ENCODE assay signal across 14 cellular contexts in the genomic region with DNA sequence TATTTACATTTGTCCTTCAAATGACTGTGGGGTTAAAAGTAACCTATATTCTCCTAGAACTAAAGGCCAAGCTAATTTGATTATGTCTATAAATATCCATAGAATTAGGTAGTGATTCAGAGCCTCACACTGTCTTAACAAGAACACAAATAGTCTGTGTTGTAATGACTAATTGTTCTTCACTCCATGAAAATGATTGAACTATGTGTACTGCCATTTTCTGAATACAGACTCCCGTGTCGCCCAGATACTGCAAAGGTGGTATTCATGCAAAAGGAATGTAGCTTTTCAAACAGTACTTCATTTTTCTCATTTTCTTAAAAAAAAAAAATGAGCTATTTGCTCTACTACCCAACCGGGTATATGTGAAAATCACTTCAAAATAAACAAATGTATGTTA. TPM values are rescaled to one million over a fixed set of nuclear protein-coding genes. Genes with fewer than 3 reads are reported as not detected.
DNase-seq lines count a peak whose midpoint lies in the region; ATAC-seq and TF ChIP-seq lines count a peak whose summit lies in the region.
"Had no signal": no experiment of that assay in that cellular context is flagged by ENCODE, and none has a peak within 500 bp of the region (broad histone marks: within the 10 kb centered on the region; RNA-seq: fewer than 3 reads in every experiment).

No MANE protein-coding gene starts in this region.

- WGBS in GM23248 (ENCODE audit: low coverage in 1 of 2, low lambda C conversion rate in 2 of 2, missing lambda C conversion rate in 2 of 2), 2 experiments = 2 to 4% methylated on average over 3 of the region's 3 CpGs

- H3K27ac ChIP-seq in GM23248 (peak overlapping the region; percentile 97), A673 (ENCODE audit: low read depth, low read length, poor library complexity, severe bottlenecking) (no peak overlapping the region), upper lobe of right lung (no peak overlapping the region)

- DNase-seq in GM23248 = peak; percentile 72
- peak; percentile 59 for DNase-seq in fibroblast of the aortic adventitia (ENCODE audit: low read depth)
- DNase-seq in A673 (ENCODE audit: low spot score) = no peak
- DNase-seq in upper lobe of right lung = no peak
- DNase-seq: NCI-H1417; NCI-H345; occipital lobe; stimulated activated CD4-positive, alpha-beta T cell treated with anti-CD3 and anti-CD28 coated beads, Interleukin-12 subunit alpha, Interleukin-12 subunit beta, amount 100 ng/mL, for 4 hours; substantia nigra had no signal

- H4K20me1 ChIP-seq in GM23248 (ENCODE audit: insufficient read depth) = no peaks in the 10 kb centered on the region

- in situ Hi-C loops in GM23248 (cut with MboI) = no loop called here

- H3K9me2 ChIP-seq in GM23248 (ENCODE audit: insufficient read depth) = no peaks in the 10 kb centered on the region

- BruUV-seq in A673 (replicated peaks; lab: Mats Ljungman, UMichigan) = no TSS peak

- H3K27me3 ChIP-seq in GM23248 (replicated peaks; ENCODE audit: insufficient read depth) = no peaks in the 10 kb centered on the region
- no peaks in the 10 kb centered on the region for H3K27me3 ChIP-seq in skeletal muscle satellite cell (ENCODE audit: control insufficient read depth, insufficient read depth, low read length)
- H3K27me3 ChIP-seq in A673 (replicated peaks; ENCODE audit: insufficient read depth, low read depth, low read length, poor library complexity) = no peaks in the 10 kb centered on the region
- H3K27me3 ChIP-seq in upper lobe of right lung = no peaks in the 10 kb centered on the region

- H3K4me3 ChIP-seq in GM23248 (peak overlapping the region; percentile 63), WI38 (ENCODE audit: low read depth, low read length) (0 out of 2 replicates have a peak overlapping the region, but pooled peaks have one; percentile 9), fibroblast of the aortic adventitia (ENCODE audit: low read depth, low read length) (no peak overlapping the region), skeletal muscle satellite cell (ENCODE audit: low read length) (peak overlapping the region; percentile 58), A673 (ENCODE audit: low read depth, low read length, poor library complexity, severe bottlenecking) (no peak overlapping the region), upper lobe of right lung (no peak overlapping the region)

- peak overlapping the region; percentile 80 for H3K9ac ChIP-seq in GM23248
- peak overlapping the region; percentile 80 for H3K9ac ChIP-seq in skeletal muscle satellite cell (ENCODE audit: low read depth, low read length)

- peak overlapping the region; percentile 94 for H3K4me2 ChIP-seq in GM23248 (ENCODE audit: unreplicated experiment)
- peak overlapping the region; percentile 77 for H3K4me2 ChIP-seq in skeletal muscle satellite cell (ENCODE audit: low read length)

- no peak for TF ChIP-seq CTCF in WI38 (IDR thresholded peaks at IDR 0.05; ENCODE audit: low read depth, low read length)
- no peak for TF ChIP-seq CTCF in fibroblast of the aortic adventitia (IDR thresholded peaks at IDR 0.05; ENCODE audit: insufficient read depth, low read length)
- TF ChIP-seq CTCF in A673 (conservative IDR thresholded peaks at IDR 0.05; ENCODE audit: low read depth, low read length) = no peak
- TF ChIP-seq CTCF in upper lobe of right lung (IDR thresholded peaks at IDR 0.05) = no peak

- intact Hi-C loops in A673 (cut with micrococcal nuclease; ENCODE audit: unreplicated experiment) = loop anchor here (5.0 kb wide), 1 partner anchor 58 kb away; no protein-coding TSS in a partner anchor
- intact Hi-C loops in upper lobe of right lung (cut with DNase I) = no loop called here

- CTCF ChIA-PET in A673 (lab: Charles Lee) = no interaction called here

- H3K36me3 ChIP-seq in GM23248 (ENCODE audit: low read depth) = no peaks in the 10 kb centered on the region
- no peaks in the 10 kb centered on the region for H3K36me3 ChIP-seq in skeletal muscle satellite cell (ENCODE audit: insufficient read depth, low read length)
- peaks cover 51% of the 10 kb centered on the region for H3K36me3 ChIP-seq in A673 (ENCODE audit: insufficient read depth, low read length, poor library complexity, severe bottlenecking)
- no peaks in the 10 kb centered on the region for H3K36me3 ChIP-seq in upper lobe of right lung

- ATAC-seq in HG03439 (IDR thresholded peaks at IDR 0.05; ENCODE audit: unreplicated experiment) (no peak), upper lobe of right lung (no peak), GM21717 (IDR thresholded peaks at IDR 0.05; ENCODE audit: unreplicated experiment) (no peak)
- ATAC-seq: activated T-helper 17 cell treated with anti-CD3 and anti-CD28 coated beads, Interleukin-2, amount 50 U/mL, for 72 hours had no signal

- POLR2A ChIA-PET in A673 (lab: Charles Lee; ENCODE audit: low non-redundant PET) = no interaction called here

- peaks cover 35% of the 10 kb centered on the region for H3K4me1 ChIP-seq in GM23248 (ENCODE audit: insufficient read depth)
- peaks cover 30% of the 10 kb centered on the region for H3K4me1 ChIP-seq in skeletal muscle satellite cell (ENCODE audit: control insufficient read depth, insufficient read depth, low read length)
- peaks cover 32% of the 10 kb centered on the region for H3K4me1 ChIP-seq in A673 (ENCODE audit: insufficient read depth, low read length, poor library complexity, severe bottlenecking)
- H3K4me1 ChIP-seq in upper lobe of right lung = no peaks in the 10 kb centered on the region

- H3K79me2 ChIP-seq in GM23248 (ENCODE audit: insufficient read depth) = no peaks in the 10 kb centered on the region

- peak overlapping the region; percentile 54; the same call in 1 of the 2 replicates for H2AFZ ChIP-seq in GM23248

- H3K9me3 ChIP-seq in GM23248 (ENCODE audit: low read depth) (no peaks in the 10 kb centered on the region), skeletal muscle satellite cell (replicated peaks; ENCODE audit: low read length) (no peaks in the 10 kb centered on the region), A673 (ENCODE audit: low read depth, low read length, poor library complexity, severe bottlenecking) (no peaks in the 10 kb centered on the region), upper lobe of right lung (no peaks in the 10 kb centered on the region)

- peaks cover 21% of the 10 kb centered on the region for H3F3A ChIP-seq in GM23248 (ENCODE audit: insufficient read depth)

RNA-seq across cellular contexts. Expression of gene PHKA2, which starts 11.3 kb away (rescaled TPM):
- total RNA-seq in GM23248 (2014; rRNA removed; shearing (Covaris generic)) = 9.1 and 9.9 TPM in 2 replicates
- polyA plus RNA-seq in GM23248 (2016; fragmentation: Nextera tagmentation; extraction: Ambion mirVana) = 5.7 and 6.8 TPM in 2 replicates
- total RNA-seq in fibroblast of the aortic adventitia (ENCODE audit: low replicate concordance) (8.3 and 9.2 TPM in 2 replicates), A673 (2021) (31.4 and 42.2 TPM in 2 replicates), upper lobe of right lung (25.5 TPM)
- total RNA-seq in skeletal muscle satellite cell (2012; rRNA removed) = 6.1 and 6.8 TPM in 2 replicates

Comparison
In these comparisons a context has a peak if more than half of its experiments do, and no peak if none do; other contexts are left out.
1. DNase-seq: peak in GM23248 (single experiment) and fibroblast of the aortic adventitia (single experiment); none in A673 (single experiment) and upper lobe of right lung (single experiment).
2. H3K4me3 ChIP-seq: peak in GM23248 (single experiment), WI38 (single experiment) and skeletal muscle satellite cell (single experiment); none in fibroblast of the aortic adventitia (single experiment), A673 (single experiment) and upper lobe of right lung (single experiment).